Comparison of ENCODE assay signal across 8 cellular contexts in the genomic region with DNA sequence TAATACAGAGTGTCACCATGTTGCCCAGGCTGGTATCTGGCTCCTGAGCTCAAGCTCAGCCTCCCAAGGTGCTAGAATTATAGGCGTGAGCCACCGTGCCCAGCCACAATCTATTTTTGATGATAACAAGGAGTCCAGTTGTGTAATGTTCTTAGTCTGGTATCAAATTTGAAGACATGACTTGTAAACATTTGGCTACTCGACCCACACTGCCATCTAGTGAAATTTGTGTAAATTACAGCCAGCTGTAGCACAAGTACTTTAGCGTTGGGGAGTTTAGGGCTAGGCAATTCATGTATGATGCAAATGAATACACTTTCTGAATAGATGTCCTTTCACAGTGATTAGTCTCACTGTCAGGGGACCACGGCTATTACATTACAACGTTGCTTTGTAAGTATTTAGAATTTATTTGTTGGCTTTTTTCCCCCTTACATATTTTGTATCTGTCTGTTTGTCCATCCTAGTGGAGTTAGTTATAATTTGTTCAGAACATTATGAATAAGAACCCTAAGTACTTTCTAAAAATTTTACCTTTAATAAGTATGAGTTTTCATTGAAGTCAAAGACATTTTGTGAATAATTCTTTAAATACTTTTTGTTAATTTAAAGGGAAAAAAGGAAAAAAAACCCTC.
DNase-seq lines count a peak whose midpoint lies in the region; ATAC-seq and TF ChIP-seq lines count a peak whose summit lies in the region.

No MANE protein-coding gene starts in this region.

- H3K4me3 ChIP-seq in PC-3 (ENCODE audit: low read length), result no peak overlapping the region
- H3K4me3 ChIP-seq in fibroblast of pulmonary artery (replicated peaks; ENCODE audit: low read depth, low read length), result no peak overlapping the region

- H3K36me3 ChIP-seq in PC-3 (ENCODE audit: low read depth, low read length), result no peaks in the 10 kb centered on the region

- no peaks in the 10 kb centered on the region for H3K36me3 Mint-ChIP-seq in activated T-cell treated with anti-CD3 and anti-CD28 coated beads, Interleukin-2, amount 50 U/mL, for 4 hours (ENCODE audit: insufficient read depth)
- H3K36me3 Mint-ChIP-seq in type B pancreatic cell, result no peaks in the 10 kb centered on the region

- ATAC-seq in GM21786 (IDR thresholded peaks at IDR 0.05; ENCODE audit: unreplicated experiment) (peak; percentile 90), PC-3 (peak; percentile 58)
- ATAC-seq in activated T-cell treated with anti-CD3 and anti-CD28 coated beads, Interleukin-2, amount 50 U/mL, for 4 hours, result peak; percentile 58 to 60

- no peak overlapping the region for H3K27ac Mint-ChIP-seq in type B pancreatic cell

- H3F3A ChIP-seq in PC-3 (ENCODE audit: low read length, unreplicated experiment), result no peaks in the 10 kb centered on the region

- DNase-seq in G401 (ENCODE audit: low spot score) (peak; percentile 92), KBM-7 (peak; percentile 79), PC-3 (peak; percentile 75), fibroblast of pulmonary artery (ENCODE audit: low read depth) (peak; percentile 87), non-pigmented ciliary epithelial cell (ENCODE audit: low read depth) (peak; percentile 51), type B pancreatic cell (ENCODE audit: extremely low spot score, unreplicated experiment) (no peak)
- peak; percentile 39 for DNase-seq in activated T-cell treated with anti-CD3 and anti-CD28 coated beads, Interleukin-2, amount 50 U/mL, for 4 hours

- peaks cover 33% of the 10 kb centered on the region for H3K27me3 Mint-ChIP-seq in activated T-cell treated with anti-CD3 and anti-CD28 coated beads, Interleukin-2, amount 50 U/mL, for 4 hours (ENCODE audit: low read depth)
- peaks cover 56% of the 10 kb centered on the region for H3K27me3 Mint-ChIP-seq in type B pancreatic cell

- H3K79me2 ChIP-seq in PC-3 (ENCODE audit: low read length), result no peaks in the 10 kb centered on the region

- H3K4me3 Mint-ChIP-seq in activated T-cell treated with anti-CD3 and anti-CD28 coated beads, Interleukin-2, amount 50 U/mL, for 4 hours, result no peak overlapping the region
- no peak overlapping the region for H3K4me3 Mint-ChIP-seq in type B pancreatic cell

- CTCF ChIA-PET in PC-3 (lab: Charles Lee), result no interaction called here

- no peaks in the 10 kb centered on the region for H3K9me3 Mint-ChIP-seq in activated T-cell treated with anti-CD3 and anti-CD28 coated beads, Interleukin-2, amount 50 U/mL, for 4 hours
- no peaks in the 10 kb centered on the region for H3K9me3 Mint-ChIP-seq in type B pancreatic cell

- POLR2A ChIA-PET in PC-3 (lab: Charles Lee; ENCODE audit: unreplicated experiment), result no interaction called here

- in situ Hi-C loops in G401 (cut with HindIII; ENCODE audit: low sequenced_read_pairs) (no loop called here), KBM-7 (cut with MboI; ENCODE audit: low pct_unique_long_range_greater_than_20kb, low sequenced_read_pairs) (no loop called here)

- peak; percentile 69 for TF ChIP-seq CTCF in PC-3 (conservative IDR thresholded peaks at IDR 0.05; ENCODE audit: low read depth, low read length)
- peak; percentile 91 for TF ChIP-seq CTCF in fibroblast of pulmonary artery (IDR thresholded peaks at IDR 0.05; ENCODE audit: low read length, missing control alignments)
- TF ChIP-seq CTCF in type B pancreatic cell (conservative IDR thresholded peaks at IDR 0.05), result peak; percentile 90

- H3K27me3 ChIP-seq in PC-3 (ENCODE audit: low read length), result peaks cover 26% of the 10 kb centered on the region

- intact Hi-C loops in PC-3 (cut with micrococcal nuclease), result loop anchor here (1.0 to 5.0 kb wide), 3 partner anchors 76 to 279 kb away; no protein-coding TSS in a partner anchor

- BruUV-seq in PC-3 (replicated peaks; lab: Mats Ljungman, UMichigan), result no TSS peak

- no peak overlapping the region for H3K4me2 ChIP-seq in PC-3 (ENCODE audit: low read length)

- H3K27ac ChIP-seq in PC-3 (ENCODE audit: low read length), result no peak overlapping the region

- H4K20me1 ChIP-seq in PC-3 (ENCODE audit: low read length), result no peaks in the 10 kb centered on the region

- no peaks in the 10 kb centered on the region for H3K9me3 ChIP-seq in PC-3 (ENCODE audit: low read length)

- no peaks in the 10 kb centered on the region for H3K4me1 Mint-ChIP-seq in activated T-cell treated with anti-CD3 and anti-CD28 coated beads, Interleukin-2, amount 50 U/mL, for 4 hours (ENCODE audit: low read depth)
- no peaks in the 10 kb centered on the region for H3K4me1 Mint-ChIP-seq in type B pancreatic cell (ENCODE audit: unreplicated experiment)

- no peak overlapping the region for H2AFZ ChIP-seq in PC-3 (ENCODE audit: low read length)

- no peak overlapping the region for H3K9ac ChIP-seq in PC-3 (ENCODE audit: low read length)

- no peaks in the 10 kb centered on the region for H3K9me2 ChIP-seq in PC-3 (replicated peaks; ENCODE audit: low read length)

- no peaks in the 10 kb centered on the region for H3K4me1 ChIP-seq in PC-3 (ENCODE audit: insufficient read depth, low read length)
